Comparison of ENCODE assay signal across 1 cellular context in genomic region chr15:45165536-45165935, GRCh38.
TF ChIP-seq lines count a peak whose summit lies in the region.

No MANE protein-coding gene starts in this region.

TF ChIP-seq in IMR-90, 13 proteins besides CTCF, POLR2A, EP300 and RAD21:
- TF ChIP-seq ELK1 (IDR thresholded peaks at IDR 0.05; ENCODE audit: borderline replicate concordance, low read depth, low read length): no peak
- no peak for TF ChIP-seq MAZ (IDR thresholded peaks at IDR 0.05; ENCODE audit: borderline replicate concordance, low read depth, low read length)
- no peak for TF ChIP-seq MXI1 (IDR thresholded peaks at IDR 0.05; ENCODE audit: borderline replicate concordance, low read depth, low read length)
- no peak for TF ChIP-seq CHD1 (IDR thresholded peaks at IDR 0.05; ENCODE audit: low read depth, low read length)
- no peak for TF ChIP-seq RCOR1 (IDR thresholded peaks at IDR 0.05; ENCODE audit: insufficient replicate concordance, low read length)
- TF ChIP-seq SMC3 (IDR thresholded peaks at IDR 0.05; ENCODE audit: low read depth, low read length): no peak
- TF ChIP-seq USF2 (IDR thresholded peaks at IDR 0.05; ENCODE audit: low read depth, low read length): no peak
- no peak for TF ChIP-seq FOS (IDR thresholded peaks at IDR 0.05; ENCODE audit: low read depth, low read length)
- TF ChIP-seq RFX5 (IDR thresholded peaks at IDR 0.05; ENCODE audit: low read depth, low read length): no peak
- no peak for TF ChIP-seq MAFK (IDR thresholded peaks at IDR 0.05; ENCODE audit: low read depth, low read length)
- no peak for TF ChIP-seq CEBPB (IDR thresholded peaks at IDR 0.05; ENCODE audit: low read depth, low read length)
- no peak for TF ChIP-seq NFE2L2 (IDR thresholded peaks at IDR 0.05; ENCODE audit: low read depth, low read length)
- TF ChIP-seq BHLHE40 (IDR thresholded peaks at IDR 0.05; ENCODE audit: low read depth, low read length): no peak
